In genomic region chr1:27873671-27874384, GRCh38 we compare ENCODE assay signal across 8 cellular contexts. TPM values are rescaled to one million over a fixed set of nuclear protein-coding genes. Genes with fewer than 3 reads are reported as not detected.
DNase-seq lines count a peak whose midpoint lies in the region; ATAC-seq and TF ChIP-seq lines count a peak whose summit lies in the region.

No MANE protein-coding gene starts in this region.

- no peaks in the 10 kb centered on the region for H3F3A ChIP-seq in smooth muscle cell (ENCODE audit: low read depth)

- H3K9me3 ChIP-seq in lung (ENCODE audit: control insufficient read depth in 2 of 2, insufficient read depth in 1 of 2, low read length in 1 of 2) (no peaks in the 10 kb centered on the region), tibial nerve (no peaks in the 10 kb centered on the region), smooth muscle cell (replicated peaks; ENCODE audit: low read depth) (no peaks in the 10 kb centered on the region)

- no peak overlapping the region for H3K4me2 ChIP-seq in smooth muscle cell

- no peaks in the 10 kb centered on the region for H4K20me1 ChIP-seq in smooth muscle cell (ENCODE audit: low read depth)

- H2AFZ ChIP-seq in smooth muscle cell (ENCODE audit: low read depth), result no peak overlapping the region

- no peak overlapping the region for H3K4me3 ChIP-seq in lung
- H3K4me3 ChIP-seq in tibial nerve, result peak overlapping the region in 3 of 4 donors; percentile 60 to 71 (median 65)
- H3K4me3 ChIP-seq in smooth muscle cell, result no peak overlapping the region

- peak; percentile 12 for DNase-seq in activated T-cell treated with anti-CD3 and anti-CD28 coated beads, Interleukin-2, amount 50 U/mL, for 1 hour
- no peak for DNase-seq in activated T-cell treated with anti-CD3 and anti-CD28 coated beads, Interleukin-2, amount 50 U/mL, for 48 hours
- peak; percentile 55 for DNase-seq in lung (ENCODE audit: low spot score)
- DNase-seq in tibial nerve (ENCODE audit: low spot score in 2 of 2), result no peak
- DNase-seq in smooth muscle cell (lab: John Stamatoyannopoulos, UW; ENCODE audit: unreplicated experiment), result no peak
- DNase-seq in GM13976 (ENCODE audit: low spot score), result no peak
- DNase-seq in putamen (ENCODE audit: low spot score), result no peak

- H3K27ac ChIP-seq in angular gyrus (ENCODE audit: low read depth, low read length), result peak overlapping the region; percentile 26
- H3K27ac ChIP-seq in lung (ENCODE audit: low read depth in 1 of 2, low read length in 1 of 2), result peak overlapping the region in 1 of 2 donors; percentile 69
- peak overlapping the region in 3 of 4 donors; percentile 79 to 81 (median 80) for H3K27ac ChIP-seq in tibial nerve
- H3K27ac ChIP-seq in smooth muscle cell (ENCODE audit: low read depth), result no peak overlapping the region

- no peaks in the 10 kb centered on the region for H3K79me2 ChIP-seq in smooth muscle cell (ENCODE audit: low read depth)

- in situ Hi-C loops in GM13976 (cut with MboI; ENCODE audit: low sequenced_read_pairs, unreplicated experiment), result no loop called here

- no peak for TF ChIP-seq POLR2A in tibial nerve (IDR thresholded peaks at IDR 0.05)

- peak; percentile 16 for ATAC-seq in lung (ENCODE audit: insufficient read depth, low FRiP score)

- no peak overlapping the region for H3K9ac ChIP-seq in smooth muscle cell (ENCODE audit: low read depth)

- peaks cover 0 to 3% of the 10 kb centered on the region in 2 donors for H3K4me1 ChIP-seq in lung (ENCODE audit: control insufficient read depth in 2 of 2, insufficient read depth in 2 of 2, low read length in 2 of 2)
- peaks cover 0 to 18% (median 9%) of the 10 kb centered on the region in 4 donors for H3K4me1 ChIP-seq in tibial nerve
- H3K4me1 ChIP-seq in smooth muscle cell (ENCODE audit: low read depth), result no peaks in the 10 kb centered on the region

- H3K27me3 ChIP-seq in lung (ENCODE audit: control insufficient read depth, insufficient read depth) (no peaks in the 10 kb centered on the region), tibial nerve (peaks cover 0 to 12% of the 10 kb centered on the region in 2 donors), smooth muscle cell (ENCODE audit: low read depth) (no peaks in the 10 kb centered on the region)

- 38 to 74% methylated on average over 16 of the region's 16 CpGs for WGBS in lung, 2 donors
- 70 to 72% methylated on average over 16 of the region's 16 CpGs for WGBS in tibial nerve, 2 donors
- 98% methylated on average over 16 of the region's 16 CpGs for WGBS in smooth muscle cell (ENCODE audit: low lambda C conversion rate)

- TF ChIP-seq CTCF in lung (IDR thresholded peaks at IDR 0.05; ENCODE audit: control extremely low read depth, extremely low read depth) (no peak), tibial nerve (IDR thresholded peaks at IDR 0.05) (no peak), smooth muscle cell (IDR thresholded peaks at IDR 0.05; ENCODE audit: borderline replicate concordance, insufficient read depth, poor library complexity, severe bottlenecking) (no peak), GM13976 (IDR thresholded peaks at IDR 0.05; ENCODE audit: borderline replicate concordance, control extremely low read depth, extremely low read depth, insufficient read depth, missing control alignments) (no peak)

- H3K36me3 ChIP-seq in lung (ENCODE audit: control insufficient read depth in 2 of 2, insufficient read depth in 2 of 2, low read length in 2 of 2) (no peaks in the 10 kb centered on the region), tibial nerve (no peaks in the 10 kb centered on the region), smooth muscle cell (ENCODE audit: low read depth) (no peaks in the 10 kb centered on the region)

- peak in 1 of 2 donors; percentile 14 for TF ChIP-seq EP300 in tibial nerve (IDR thresholded peaks at IDR 0.05)

RNA-seq across cellular contexts. Expression of gene THEMIS2, which starts 1.5 kb away (rescaled TPM):
- total RNA-seq in lung (100 to 1,000 TPM in 1 of 2 donors, 10 to 100 TPM in 1; 21.3 to 115 TPM), tibial nerve (10 to 100 TPM; 13.2 to 50.7 (median 23.7) TPM), smooth muscle cell (1.6 and 3.2 TPM in 2 replicates)
- polyA plus RNA-seq in lung (100 to 1,000 TPM in 1 of 2 donors, 10 to 100 TPM in 1; 29.0 to 153 TPM), smooth muscle cell (4.2 and 4.6 TPM in 2 replicates)

RNA-seq across cellular contexts. Expression of gene RPA2, which starts 40.5 kb away (rescaled TPM):
- 10 to 100 TPM; 23.5 to 39.6 TPM for total RNA-seq in lung
- polyA plus RNA-seq in lung, result 10 to 100 TPM; 24.2 to 31.0 TPM
- 10 to 100 TPM; 16.7 to 37.4 (median 26.1) TPM for total RNA-seq in tibial nerve
- total RNA-seq in smooth muscle cell, result 28.1 and 39.5 TPM in 2 replicates
- 27.0 and 38.5 TPM in 2 replicates for polyA plus RNA-seq in smooth muscle cell

RNA-seq across cellular contexts. Expression of gene PPP1R8, which starts 43.2 kb away (rescaled TPM):
- total RNA-seq in lung (10 to 100 TPM; 32.1 to 37.0 TPM), tibial nerve (10 to 100 TPM; 32.0 to 58.2 (median 37.2) TPM), smooth muscle cell (35.4 and 36.4 TPM in 2 replicates)
- polyA plus RNA-seq in lung (10 to 100 TPM; 20.9 to 34.6 TPM), smooth muscle cell (10.6 and 14.4 TPM in 2 replicates)

Comparison
In these comparisons a context has a peak if more than half of its experiments do, and no peak if none do; other contexts are left out.
1. DNase-seq: peak in activated T-cell treated with anti-CD3 and anti-CD28 coated beads, Interleukin-2, amount 50 U/mL, for 1 hour (single experiment) and lung (single experiment); none in activated T-cell treated with anti-CD3 and anti-CD28 coated beads, Interleukin-2, amount 50 U/mL, for 48 hours (0 of 2), tibial nerve (0 of 2), smooth muscle cell (single experiment), GM13976 (single experiment) and putamen (single experiment).
2. H3K4me3 ChIP-seq: peak in tibial nerve (3 of 4); none in lung (single experiment) and smooth muscle cell (single experiment).